30 cellular contexts compared by ENCODE assay signal in the genomic region with DNA sequence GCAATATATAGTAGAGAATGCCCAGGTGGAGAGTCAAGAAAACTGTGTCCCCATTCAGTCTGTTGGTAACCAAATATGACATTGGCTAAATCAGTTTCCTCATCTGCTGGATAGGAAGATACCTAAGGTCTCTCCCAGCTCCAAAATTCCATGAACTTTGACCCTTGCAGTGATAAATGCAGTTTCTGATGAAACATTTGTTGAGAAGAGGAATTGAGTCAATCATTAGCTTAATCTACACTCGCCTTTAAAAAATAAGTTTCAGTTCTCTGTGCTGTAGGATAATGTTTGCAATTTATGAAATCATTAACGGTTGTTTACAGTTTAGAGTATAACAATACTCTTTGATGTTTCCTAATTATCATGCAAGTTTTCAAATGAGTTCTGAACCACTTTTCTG. TPM values are rescaled to one million over a fixed set of nuclear protein-coding genes. Genes with fewer than 3 reads are reported as not detected.
A peak's percentile ranks its signal among the peaks of the same experiment; 100 is the strongest.
DNase-seq lines count a peak whose midpoint lies in the region; ATAC-seq, FAIRE-seq and TF ChIP-seq lines count a peak whose summit lies in the region.
"Had no signal": no experiment of that assay in that cellular context is flagged by ENCODE, and none has a peak within 500 bp of the region (broad histone marks: within the 10 kb centered on the region; RNA-seq: fewer than 3 reads in every experiment).

No MANE protein-coding gene starts in this region.

- H3K4me1 ChIP-seq in HepG2 (ENCODE audit: insufficient read depth, low read length) = peaks cover 29% of the 10 kb centered on the region
- H3K4me1 ChIP-seq in Peyer's patch = no peaks in the 10 kb centered on the region
- H3K4me1 ChIP-seq in right atrium auricular region = no peaks in the 10 kb centered on the region
- no peaks in the 10 kb centered on the region for H3K4me1 ChIP-seq in endodermal cell (ENCODE audit: control insufficient read depth, insufficient read depth, low read length)
- H3K4me1 ChIP-seq: heart left ventricle, lower lobe of right lung, psoas muscle, transverse colon had no signal

- H3K9me3 ChIP-seq in HepG2 (ENCODE audit: low read length) (no peaks in the 10 kb centered on the region), Peyer's patch (no peaks in the 10 kb centered on the region), right atrium auricular region (no peaks in the 10 kb centered on the region), endodermal cell (ENCODE audit: control insufficient read depth, low read length) (peaks cover 8% of the 10 kb centered on the region)
- H3K9me3 ChIP-seq: lower lobe of right lung, psoas muscle, transverse colon had no signal

- no peak for TF ChIP-seq CTCF in HepG2 (CRISPR knock-in tag; IDR thresholded peaks at IDR 0.05)
- no peak for TF ChIP-seq CTCF in Peyer's patch (IDR thresholded peaks at IDR 0.05)
- no peak for TF ChIP-seq CTCF in right atrium auricular region (IDR thresholded peaks at IDR 0.05)
- no peak for TF ChIP-seq CTCF in endodermal cell (conservative IDR thresholded peaks at IDR 0.05)
- no peak for TF ChIP-seq CTCF in lower leg skin (IDR thresholded peaks at IDR 0.05)

- no peak overlapping the region for H3K27ac Mint-ChIP-seq in endodermal cell
- H3K27ac Mint-ChIP-seq: immature natural killer cell; neural progenitor cell; stimulated activated naive CD8-positive, alpha-beta T cell treated with anti-CD3 and anti-CD28 coated beads, Interleukin-15, Interleukin-2, amounts not matched to agents 100 ng/mL and 50 ng/mL, for 24 hours had no signal

- TF ChIP-seq EP300 in HepG2 (IDR thresholded peaks at IDR 0.05; ENCODE audit: low read depth in 2 of 2, low read length in 2 of 2) (peak in 1 of 2 experiments; percentile 71; a peak in 1 of 4 replicates), HepG2 (CRISPR knock-in tag; IDR thresholded peaks at IDR 0.05; ENCODE audit: borderline replicate concordance) (no peak)

- H3K9ac ChIP-seq in HepG2 (ENCODE audit: insufficient read depth, low read depth, low read length) (no peak overlapping the region), endodermal cell (ENCODE audit: extremely low read depth, low read length, poor library complexity, severe bottlenecking) (no peak overlapping the region)
- H3K9ac ChIP-seq: neural progenitor cell had no signal

- WGBS in HepG2 (ENCODE audit: low lambda C conversion rate) = 4% methylated on average over 2 of the region's 2 CpGs
- WGBS in endodermal cell (ENCODE audit: insufficient coverage in 1 of 2, insufficient read length in 1 of 2), 2 experiments = 100% methylated on average over 2 of the region's 2 CpGs
- 88 to 93% methylated on average over 2 of the region's 2 CpGs for WGBS in lower leg skin, 2 donors

- H3K9me3 Mint-ChIP-seq in endodermal cell = peaks cover 9% of the 10 kb centered on the region
- H3K9me3 Mint-ChIP-seq: immature natural killer cell; neural progenitor cell; stimulated activated naive CD8-positive, alpha-beta T cell treated with anti-CD3 and anti-CD28 coated beads, Interleukin-15, Interleukin-2, amounts not matched to agents 100 ng/mL and 50 ng/mL, for 24 hours had no signal

- no peak overlapping the region for H2AFZ ChIP-seq in HepG2 (ENCODE audit: low read length)
- H2AFZ ChIP-seq: neural progenitor cell had no signal

- no peaks in the 10 kb centered on the region for H4K20me1 ChIP-seq in HepG2 (ENCODE audit: insufficient read depth, low read length)

- H3K36me3 ChIP-seq in HepG2 (replicated peaks in 1 of 2; ENCODE audit: control insufficient read depth in 1 of 2, insufficient read depth in 2 of 2, low read length in 2 of 2) = no peaks in the 10 kb centered on the region
- no peaks in the 10 kb centered on the region for H3K36me3 ChIP-seq in Peyer's patch
- no peaks in the 10 kb centered on the region for H3K36me3 ChIP-seq in right atrium auricular region
- no peaks in the 10 kb centered on the region for H3K36me3 ChIP-seq in endodermal cell (ENCODE audit: control insufficient read depth, insufficient read depth, low read length)
- H3K36me3 ChIP-seq: heart left ventricle, lower lobe of right lung, neural progenitor cell, transverse colon had no signal

- DNase-seq in HepG2 (ENCODE audit: low spot score) (peak; percentile 81), Peyer's patch (no peak), right atrium auricular region (ENCODE audit: low spot score) (no peak), endodermal cell (no peak), lower leg skin (ENCODE audit: low spot score in 2 of 2) (no peak)
- DNase-seq: activated CD4-positive, alpha-beta T cell treated with anti-CD3 and anti-CD28 coated beads for 1 hour; activated naive CD4-positive, alpha-beta T cell treated with anti-CD3 and anti-CD28 coated beads, Interleukin-2, amount 50 U/mL, for 16 hours; activated T-cell treated with anti-CD3 and anti-CD28 coated beads, Interleukin-2, amount 50 U/mL, for 48 hours; anterior cingulate cortex; dermis blood vessel endothelial cell; DMS79; HCEC 1CT; heart left ventricle; immature natural killer cell; lower lobe of right lung; NCI-H1105; NCI-H2029 treated with DMSO at 0.1 percent for 48 hours; NCI-H446 treated with DMSO at 0.1 percent for 48 hours; psoas muscle; Right ventricle myocardium superior; stimulated activated CD4-positive, alpha-beta T cell treated with anti-CD3 and anti-CD28 coated beads, Interleukin-4, amount 100 ng/mL, for 1 hour; SW 1271; transverse colon had no signal

- in situ Hi-C loops in HepG2 (cut with HindIII; ENCODE audit: extremely low pct_ligation_motif_present, low pct_unique_long_range_greater_than_20kb) = no loop called here

- TF ChIP-seq POLR2A in HepG2 (IDR thresholded peaks at IDR 0.05; ENCODE audit: insufficient read depth in 1 of 2, low read depth in 2 of 2, low read length in 2 of 2) (no peak), Peyer's patch (IDR thresholded peaks at IDR 0.05) (no peak), lower leg skin (IDR thresholded peaks at IDR 0.05) (no peak)

- BruUV-seq in HepG2 (replicated peaks; lab: Mats Ljungman, UMichigan) = no TSS peak

- intact Hi-C loops in HepG2 (cut with micrococcal nuclease; ENCODE audit: unreplicated experiment) = no loop called here
- intact Hi-C loops in lower leg skin (cut with DNase I; ENCODE audit: low total_unique reads) = no loop called here

- no peak for TF ChIP-seq RAD21 in HepG2 (CRISPR knock-in tag; IDR thresholded peaks at IDR 0.05)

- H3K4me3 Mint-ChIP-seq in endodermal cell = no peak overlapping the region
- H3K4me3 Mint-ChIP-seq: immature natural killer cell; neural progenitor cell; stimulated activated naive CD8-positive, alpha-beta T cell treated with anti-CD3 and anti-CD28 coated beads, Interleukin-15, Interleukin-2, amounts not matched to agents 100 ng/mL and 50 ng/mL, for 24 hours had no signal

- no peaks in the 10 kb centered on the region for H3K27me3 Mint-ChIP-seq in endodermal cell (ENCODE audit: insufficient read depth)

- CTCF ChIA-PET in HepG2 (lab: Yijun Ruan, JAX; ENCODE audit: low intra/inter-chr PET ratio, low total read pairs) = no interaction called here

- POLR2A ChIA-PET in HepG2 (lab: Yijun Ruan, JAX) = interaction anchor here (1.4 kb wide), 1 partner anchor 38 kb away, joined by 4 read pairs; a partner anchor contains a TSS

- no peaks in the 10 kb centered on the region for H3K36me3 Mint-ChIP-seq in endodermal cell (ENCODE audit: low read depth)
- H3K36me3 Mint-ChIP-seq: immature natural killer cell, neural progenitor cell had no signal

- H3K27me3 ChIP-seq in HepG2 (ENCODE audit: control insufficient read depth in 1 of 2, insufficient read depth in 2 of 2, low read length in 2 of 2) = no peaks in the 10 kb centered on the region
- no peaks in the 10 kb centered on the region for H3K27me3 ChIP-seq in Peyer's patch
- no peaks in the 10 kb centered on the region for H3K27me3 ChIP-seq in right atrium auricular region
- no peaks in the 10 kb centered on the region for H3K27me3 ChIP-seq in endodermal cell (ENCODE audit: control insufficient read depth, insufficient read depth, low read length, poor library complexity, severe bottlenecking)
- H3K27me3 ChIP-seq: heart left ventricle, neural progenitor cell, transverse colon had no signal

- H3K4me3 ChIP-seq in HepG2 (replicated peaks in 1 of 3; ENCODE audit: insufficient read depth in 1 of 3, low read depth in 2 of 3, low read length in 3 of 3) = no peak overlapping the region
- H3K4me3 ChIP-seq in Peyer's patch = no peak overlapping the region
- H3K4me3 ChIP-seq in right atrium auricular region = no peak overlapping the region
- no peak overlapping the region for H3K4me3 ChIP-seq in endodermal cell (ENCODE audit: low read length)
- no peak overlapping the region for H3K4me3 ChIP-seq in lower leg skin (ENCODE audit: low read depth, poor library complexity, severe bottlenecking)
- H3K4me3 ChIP-seq: heart left ventricle, lower lobe of right lung, neural progenitor cell, psoas muscle, transverse colon had no signal

- peak; percentile 89 for ATAC-seq in GM18907 (IDR thresholded peaks at IDR 0.05; ENCODE audit: unreplicated experiment)
- ATAC-seq in HG02678 (IDR thresholded peaks at IDR 0.05; ENCODE audit: unreplicated experiment) = peak; percentile 70
- peak; percentile 69 for ATAC-seq in HG03460 (IDR thresholded peaks at IDR 0.05; ENCODE audit: unreplicated experiment)
- peak; percentile 85 for ATAC-seq in HepG2
- ATAC-seq: heart left ventricle, lower lobe of right lung, psoas muscle had no signal

- H3K79me2 ChIP-seq in HepG2 (ENCODE audit: insufficient read depth, low read length) = no peaks in the 10 kb centered on the region

- H3K4me1 Mint-ChIP-seq in endodermal cell = peaks cover 4% of the 10 kb centered on the region
- H3K4me1 Mint-ChIP-seq: immature natural killer cell had no signal

- peak overlapping the region; percentile 45 for H3K4me2 ChIP-seq in HepG2 (ENCODE audit: low read depth, low read length)
- H3K4me2 ChIP-seq: neural progenitor cell had no signal

- H3K27ac ChIP-seq in HepG2 (ENCODE audit: extremely low read length, insufficient read depth, low read length) (no peak overlapping the region), Peyer's patch (no peak overlapping the region), right atrium auricular region (no peak overlapping the region), endodermal cell (ENCODE audit: low read depth, low read length) (no peak overlapping the region)
- H3K27ac ChIP-seq: heart left ventricle, lower lobe of right lung, neural progenitor cell, psoas muscle, transverse colon had no signal

- FAIRE-seq in HepG2 (lab: Jason Lieb, UNC) = peak; percentile 58
- FAIRE-seq: endothelial cell of umbilical vein, HTR-8/SVneo had no signal

RNA-seq across cellular contexts. Expression of a gene that starts 38.0 kb away (rescaled TPM):
- total RNA-seq in HepG2 (2016; rRNA removed; fragmentation: Illumina TruSeq; extraction: Trizol) (84.9 and 112 TPM in 2 replicates), Peyer's patch (10 to 100 TPM; 16.5 to 87.8 (median 60.3) TPM), right atrium auricular region (10 to 100 TPM in 1 of 2 donors, 1 to 10 TPM in 1; 8.1 to 11.0 TPM), endodermal cell (100 to 1,000 TPM in 1 of 2 donors, 10 to 100 TPM in 1; 94.3 to 114 TPM), lower leg skin (10 to 100 TPM; 28.5 to 39.8 (median 33.0) TPM)
- total RNA-seq in HepG2 (2016; cell fraction: cytosol; rRNA removed; fragmentation: Illumina TruSeq; extraction: Trizol; ENCODE audit: low read depth) = 42.8 and 48.3 TPM in 2 replicates
- 87.2 and 111 TPM in 2 replicates for total RNA-seq in HepG2 (2016; cell fraction: insoluble cytoplasmic fraction; rRNA removed; fragmentation: Illumina TruSeq; extraction: Trizol)
- 55.1 and 60.6 TPM in 2 replicates for total RNA-seq in HepG2 (2016; cell fraction: membrane; rRNA removed; fragmentation: Illumina TruSeq; extraction: Trizol)
- 73.7 and 78.0 TPM in 2 replicates for total RNA-seq in HepG2 (2016; cell fraction: nucleus; rRNA removed; fragmentation: Illumina TruSeq; extraction: Trizol)
- polyA plus RNA-seq in HepG2 (2011; rRNA removed) = 32.7 and 36.2 TPM in 2 replicates
- polyA plus RNA-seq in HepG2 (2011; cell fraction: cytosol; rRNA removed) = 18.3 and 29.4 TPM in 2 replicates
- polyA plus RNA-seq in HepG2 (2011; cell fraction: nucleus; rRNA removed) = 32.1 and 35.6 TPM in 2 replicates
- 40.3 and 51.0 TPM in 2 replicates for polyA plus RNA-seq in HepG2 (2012)
- 14.6 and 15.8 TPM in 2 replicates for polyA plus RNA-seq in HepG2 (2016; cell fraction: cytosol; fragmentation: Illumina TruSeq; extraction: Trizol; ENCODE audit: low read depth)
- polyA plus RNA-seq in HepG2 (2016; cell fraction: insoluble cytoplasmic fraction; fragmentation: Illumina TruSeq; extraction: Trizol; ENCODE audit: low read depth) = 94.2 and 94.4 TPM in 2 replicates
- polyA plus RNA-seq in HepG2 (2016; cell fraction: membrane; fragmentation: Illumina TruSeq; extraction: Trizol; ENCODE audit: low read depth) = 28.0 and 33.7 TPM in 2 replicates
- 68.9 and 70.7 TPM in 2 replicates for polyA plus RNA-seq in HepG2 (2016; cell fraction: nucleus; fragmentation: Illumina TruSeq; extraction: Trizol; ENCODE audit: insufficient read depth, low read depth)
- 25.8 and 44.3 TPM in 2 replicates for polyA minus RNA-seq in HepG2 (2011; rRNA and poly(A)+ RNA removed; ENCODE audit: low replicate concordance)
- 36.7 and 39.4 TPM in 2 replicates for polyA minus RNA-seq in HepG2 (2011; cell fraction: cytosol; rRNA and poly(A)+ RNA removed)
- polyA minus RNA-seq in HepG2 (2011; cell fraction: nucleus; rRNA and poly(A)+ RNA removed) = 71.4 and 83.4 TPM in 2 replicates
- 49.6 TPM for polyA plus RNA-seq in endodermal cell (2013, experiment 1 of 2)
- 53.2 TPM for polyA plus RNA-seq in endodermal cell (2013, experiment 2 of 2)
